ENCODE assay signal across 8 cellular contexts in the genomic region with DNA sequence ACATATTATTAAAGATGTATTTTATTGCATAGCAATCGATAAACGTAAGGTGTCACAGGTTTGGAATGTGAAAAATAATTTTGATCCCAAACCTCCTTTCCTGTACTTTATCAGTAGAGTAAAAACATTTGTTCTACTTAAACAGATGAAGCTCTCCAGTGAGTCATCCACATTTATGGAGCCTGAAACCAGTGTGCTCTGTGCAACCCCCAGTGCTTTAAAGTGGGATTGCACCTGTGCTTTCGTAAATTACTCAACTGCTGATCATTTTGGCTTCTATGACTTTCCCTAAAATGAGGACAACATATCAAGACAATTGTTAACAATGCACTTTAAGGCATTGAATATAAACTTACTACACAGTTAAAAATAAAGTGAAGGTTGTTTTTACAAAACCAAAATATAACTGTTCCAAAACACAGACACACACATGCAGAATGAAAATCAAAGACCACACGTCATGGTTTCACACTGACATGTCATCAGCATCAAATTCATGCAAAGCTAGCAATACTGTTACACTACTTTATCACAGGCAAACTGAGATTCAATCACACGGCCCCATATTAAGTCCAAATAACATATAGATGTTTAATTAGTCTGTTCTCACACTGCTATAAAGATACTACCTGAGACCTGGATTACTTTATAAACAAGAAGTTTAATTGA. TPM values are rescaled to one million over a fixed set of nuclear protein-coding genes. Genes with fewer than 3 reads are reported as not detected.
A peak's percentile ranks its signal among the peaks of the same experiment; 100 is the strongest.
DNase-seq lines count a peak whose midpoint lies in the region; FAIRE-seq and TF ChIP-seq lines count a peak whose summit lies in the region.

No MANE protein-coding gene starts in this region.

- CTCF ChIA-PET in H1 (lab: Charles Lee; ENCODE audit: partially characterized antibody) = interaction anchor here (0.8 to 2.3 kb wide), 14 partner anchors 11 to 350 kb away, joined by 3 to 8 read pairs (median 4); no protein-coding TSS in a partner anchor

- H3K4ac ChIP-seq in H1 (replicated peaks; ENCODE audit: insufficient read length, low read depth, low read length) = no peak overlapping the region

- H2BK12ac ChIP-seq in H1 (ENCODE audit: low read depth, low read length) = no peak overlapping the region

- peak; percentile 81 for DNase-seq in ACHN
- DNase-seq in NCI-H226 = peak; percentile 54
- DNase-seq in H1 (ENCODE audit: low read depth in 1 of 2, low spot score in 2 of 2) = no peak
- no peak for DNase-seq in neural crest cell (ENCODE audit: low read depth, low spot score)
- no peak for DNase-seq in GM10266 (ENCODE audit: extremely low spot score)
- DNase-seq in substantia nigra (lab: John Stamatoyannopoulos, UW) = no peak
- DNase-seq in activated T-helper 2 cell treated with anti-CD3 and anti-CD28 coated beads, Interferon-gamma antibody, Interleukin-2, Interleukin-4, amounts not matched to agents 10 μg/mL and 5 μg/mL and 100 μg/mL, durations not matched to agents 14 hours and 24 hours and 36 hours (ENCODE audit: low spot score) = no peak

- H3K4me2 ChIP-seq in H1 (ENCODE audit: insufficient read depth in 1 of 2, low read depth in 2 of 2, low read length in 2 of 2) = no peak overlapping the region

- no peak overlapping the region for H4K5ac ChIP-seq in H1 (ENCODE audit: insufficient read length, low read depth, low read length)

- peaks cover 45% of the 10 kb centered on the region for H3K36me3 Mint-ChIP-seq in neural crest cell (ENCODE audit: low read depth)
- H3K36me3 Mint-ChIP-seq in activated T-helper 2 cell treated with anti-CD3 and anti-CD28 coated beads, Interferon-gamma antibody, Interleukin-2, Interleukin-4, amounts not matched to agents 10 μg/mL and 5 μg/mL and 100 μg/mL, durations not matched to agents 14 hours and 24 hours and 36 hours (ENCODE audit: low read depth) = peaks cover 81% of the 10 kb centered on the region

- peaks cover 16 to 17% of the 10 kb centered on the region in 2 experiments for H3K9me3 ChIP-seq in H1 (ENCODE audit: insufficient read depth in 2 of 2, low read depth in 1 of 2, low read length in 1 of 2)

- in situ Hi-C loops in ACHN (cut with HindIII; ENCODE audit: low pct_ligation_motif_present, low pct_unique_long_range_greater_than_20kb, low sequenced_read_pairs) = no loop called here

- no peak overlapping the region for H3K9ac ChIP-seq in H1 (replicated peaks in 1 of 4; ENCODE audit: extremely low read depth in 1 of 4, low read depth in 3 of 4, low read length in 3 of 4)

- no peak overlapping the region for H3K14ac ChIP-seq in H1 (ENCODE audit: insufficient read length)

- no peak overlapping the region for H2AFZ ChIP-seq in H1 (ENCODE audit: low read length)

- no peak for FAIRE-seq in H1 (lab: Jason Lieb, UNC)

- no peaks in the 10 kb centered on the region; the same call in 1 of the 2 replicates for H3K79me1 ChIP-seq in H1 (ENCODE audit: low read depth, low read length)

- TF ChIP-seq RAD21 in H1 (IDR thresholded peaks at IDR 0.05 in 1 of 2, conservative IDR thresholded peaks at IDR 0.05 in 1 of 2; ENCODE audit: low read depth in 2 of 2, low read length in 2 of 2) = peak; percentile 55 to 57

- H3K27ac Mint-ChIP-seq in neural crest cell (ENCODE audit: unreplicated experiment) = no peak overlapping the region
- H3K27ac Mint-ChIP-seq in activated T-helper 2 cell treated with anti-CD3 and anti-CD28 coated beads, Interferon-gamma antibody, Interleukin-2, Interleukin-4, amounts not matched to agents 10 μg/mL and 5 μg/mL and 100 μg/mL, durations not matched to agents 14 hours and 24 hours and 36 hours = no peak overlapping the region

- POLR2A ChIA-PET in H1 (lab: Charles Lee; ENCODE audit: partially characterized antibody) = interaction anchor here (0.7 to 1.3 kb wide), 2 partner anchors 9 to 25 kb away, joined by 3 read pairs; a partner anchor contains a TSS

- TF ChIP-seq POLR2A in H1 (IDR thresholded peaks at IDR 0.05; ENCODE audit: control extremely low read depth in 1 of 2, low read depth in 2 of 2, low read length in 2 of 2) = no peak

- H3K27me3 Mint-ChIP-seq in neural crest cell (ENCODE audit: low read depth) = no peaks in the 10 kb centered on the region
- H3K27me3 Mint-ChIP-seq in activated T-helper 2 cell treated with anti-CD3 and anti-CD28 coated beads, Interferon-gamma antibody, Interleukin-2, Interleukin-4, amounts not matched to agents 10 μg/mL and 5 μg/mL and 100 μg/mL, durations not matched to agents 14 hours and 24 hours and 36 hours (ENCODE audit: low read depth) = no peaks in the 10 kb centered on the region

- H3K27ac ChIP-seq in H1 (ENCODE audit: low read depth, low read length) (no peak overlapping the region), substantia nigra (ENCODE audit: low read depth, low read length, poor library complexity, severe bottlenecking) (no peak overlapping the region)

- WGBS in H1 (ENCODE audit: extremely low coverage in 1 of 2, insufficient coverage in 1 of 2, insufficient read length in 1 of 2, insufficient replicate concordance in 2 of 2, low coverage in 1 of 2, low lambda C conversion rate in 2 of 2, missing lambda C conversion rate in 1 of 2), 2 experiments = 84% methylated on average over 5 of the region's 5 CpGs; no CpG with 5 or more reads in 1 of the 2 experiments

- no peak overlapping the region for H4K8ac ChIP-seq in H1 (ENCODE audit: extremely low read depth, insufficient read depth, low read length)

- intact Hi-C loops in activated T-helper 2 cell treated with anti-CD3 and anti-CD28 coated beads, Interferon-gamma antibody, Interleukin-2, Interleukin-4, amounts not matched to agents 10 μg/mL and 5 μg/mL and 100 μg/mL, durations not matched to agents 14 hours and 24 hours and 36 hours (cut with micrococcal nuclease) = no loop called here

- no peak overlapping the region for H3K18ac ChIP-seq in H1 (ENCODE audit: extremely low read depth, low read length)

- H3K36me3 ChIP-seq in H1 (ENCODE audit: control insufficient read depth in 2 of 4, insufficient read depth in 4 of 4, low read length in 3 of 4) = peaks cover 7 to 35% (median 34%) of the 10 kb centered on the region in 4 experiments; a peak in 6 of 8 replicates

- TF ChIP-seq EP300 in H1 (IDR thresholded peaks at IDR 0.05; ENCODE audit: borderline replicate concordance in 1 of 2, low read depth in 2 of 2, low read length in 2 of 2) = no peak

- no peak overlapping the region for H3K4me3 ChIP-seq in GM12875 (ENCODE audit: low read depth, low read length)
- H3K4me3 ChIP-seq in H1 (ENCODE audit: extremely low read depth in 1 of 4, insufficient read depth in 2 of 4, low read depth in 3 of 4, low read length in 4 of 4) = no peak overlapping the region

- H2BK20ac ChIP-seq in H1 (ENCODE audit: low read length) = no peak overlapping the region

- peak overlapping the region; percentile 8 for H3K4me3 Mint-ChIP-seq in neural crest cell
- no peak overlapping the region for H3K4me3 Mint-ChIP-seq in activated T-helper 2 cell treated with anti-CD3 and anti-CD28 coated beads, Interferon-gamma antibody, Interleukin-2, Interleukin-4, amounts not matched to agents 10 μg/mL and 5 μg/mL and 100 μg/mL, durations not matched to agents 14 hours and 24 hours and 36 hours (ENCODE audit: low read depth)

- TF ChIP-seq CTCF in GM12875 (IDR thresholded peaks at IDR 0.05; ENCODE audit: borderline replicate concordance, insufficient read depth, low read depth, low read length) (peak; percentile 20; the same call in 1 of the 2 replicates), H1 (IDR thresholded peaks at IDR 0.05; ENCODE audit: control extremely low read depth in 1 of 3, insufficient read depth in 1 of 3, low read depth in 1 of 3, low read length in 3 of 3) (peak in 2 of 3 experiments; percentile 32 to 59; a peak in 3 of 4 replicates), neural crest cell (conservative IDR thresholded peaks at IDR 0.05) (peak; percentile 65), GM10266 (IDR thresholded peaks at IDR 0.05; ENCODE audit: control insufficient read depth, insufficient read depth, low read depth, missing control alignments) (no peak)

- no peaks in the 10 kb centered on the region for H3K23me2 ChIP-seq in H1 (ENCODE audit: low read depth, low read length)

- no peak overlapping the region for H3K23ac ChIP-seq in H1 (ENCODE audit: insufficient read length)

- H3K56ac ChIP-seq in H1 (replicated peaks; ENCODE audit: insufficient read length, low read depth, low read length) = no peak overlapping the region

- H3K9me3 Mint-ChIP-seq in neural crest cell = peaks cover 9% of the 10 kb centered on the region
- peaks cover 22% of the 10 kb centered on the region for H3K9me3 Mint-ChIP-seq in activated T-helper 2 cell treated with anti-CD3 and anti-CD28 coated beads, Interferon-gamma antibody, Interleukin-2, Interleukin-4, amounts not matched to agents 10 μg/mL and 5 μg/mL and 100 μg/mL, durations not matched to agents 14 hours and 24 hours and 36 hours

- H4K91ac ChIP-seq in H1 (replicated peaks; ENCODE audit: insufficient read length, low read length) = no peak overlapping the region

- peaks cover 0 to 2% of the 10 kb centered on the region in 2 experiments for H4K20me1 ChIP-seq in H1 (replicated peaks in 1 of 2; ENCODE audit: control insufficient read depth in 1 of 2, insufficient read depth in 2 of 2, low read length in 2 of 2)

- H3K27me3 ChIP-seq in H1 (replicated peaks in 1 of 4; ENCODE audit: control insufficient read depth in 3 of 4, extremely low read depth in 1 of 4, insufficient read depth in 3 of 4, low read length in 3 of 4) = no peaks in the 10 kb centered on the region

- H2BK5ac ChIP-seq in H1 (ENCODE audit: low read depth, low read length) = no peak overlapping the region

- no peaks in the 10 kb centered on the region; a peak in 1 of 7 replicates for H3K4me1 ChIP-seq in H1 (replicated peaks in 1 of 4; ENCODE audit: control insufficient read depth in 3 of 4, insufficient read depth in 4 of 4, low read length in 3 of 4)

- peaks cover 5% of the 10 kb centered on the region for H3K4me1 Mint-ChIP-seq in neural crest cell
- H3K4me1 Mint-ChIP-seq in activated T-helper 2 cell treated with anti-CD3 and anti-CD28 coated beads, Interferon-gamma antibody, Interleukin-2, Interleukin-4, amounts not matched to agents 10 μg/mL and 5 μg/mL and 100 μg/mL, durations not matched to agents 14 hours and 24 hours and 36 hours (ENCODE audit: low read depth) = peaks cover 25% of the 10 kb centered on the region

- no peak overlapping the region for H2AK5ac ChIP-seq in H1 (ENCODE audit: low read depth, low read length)

- no peak overlapping the region for H2BK120ac ChIP-seq in H1 (replicated peaks; ENCODE audit: low read depth, low read length)

- H2BK15ac ChIP-seq in H1 (ENCODE audit: low read length) = no peak overlapping the region

- no peaks in the 10 kb centered on the region for H3K79me2 ChIP-seq in H1 (ENCODE audit: control insufficient read depth in 1 of 2, insufficient read depth in 2 of 2, low read length in 2 of 2)

RNA-seq across cellular contexts. Expression of a gene that starts 9.7 kb away (rescaled TPM):
- 22.3 and 27.1 TPM in 2 replicates for total RNA-seq in H1 (2021; fragmentation: NEBNext Ultra II Directional; extraction: Animal tissue kit (Norgen Biotek cat#: 25700))
- polyA plus RNA-seq in H1 (2011; rRNA removed) = 21.7 and 22.4 TPM in 2 replicates
- polyA plus RNA-seq in H1 (2011; cell fraction: cytosol; rRNA removed) = 28.4 TPM
- 32.0 TPM for polyA plus RNA-seq in H1 (2011; cell fraction: nucleus; rRNA removed)
- polyA plus RNA-seq in H1 (2012, experiment 1 of 2) = 20.0 to 35.4 TPM (median 24.9 TPM) in 4 replicates
- polyA plus RNA-seq in H1 (2012, experiment 2 of 2) = 18.8 TPM
- polyA plus RNA-seq in H1 (2013, experiment 1 of 2) = 46.5 TPM
- 45.9 TPM for polyA plus RNA-seq in H1 (2013, experiment 2 of 2)
- 15.2 and 16.4 TPM in 2 replicates for polyA minus RNA-seq in H1 (2011; rRNA and poly(A)+ RNA removed)
- polyA minus RNA-seq in H1 (2011; cell fraction: cytosol; rRNA and poly(A)+ RNA removed) = 13.4 TPM
- polyA minus RNA-seq in H1 (2011; cell fraction: nucleus; rRNA and poly(A)+ RNA removed) = 24.7 TPM
- 27.7 and 28.2 TPM in 2 replicates for total RNA-seq in neural crest cell
- 24.1 and 26.3 TPM in 2 replicates for total RNA-seq in activated T-helper 2 cell treated with anti-CD3 and anti-CD28 coated beads, Interferon-gamma antibody, Interleukin-2, Interleukin-4, amounts not matched to agents 10 μg/mL and 5 μg/mL and 100 μg/mL, durations not matched to agents 14 hours and 24 hours and 36 hours

Comparison
In these comparisons a context has a peak if more than half of its experiments do, and no peak if none do; other contexts are left out.
1. DNase-seq: peak in ACHN (single experiment) and NCI-H226 (single experiment); none in H1 (0 of 2), neural crest cell (single experiment), GM10266 (single experiment), substantia nigra (0 of 49) and activated T-helper 2 cell treated with anti-CD3 and anti-CD28 coated beads, Interferon-gamma antibody, Interleukin-2, Interleukin-4, amounts not matched to agents 10 μg/mL and 5 μg/mL and 100 μg/mL, durations not matched to agents 14 hours and 24 hours and 36 hours (single experiment).